ENCODE assay signal across 19 cellular contexts in genomic region chr7:86645676-86646276, GRCh38. TPM values are rescaled to one million over a fixed set of nuclear protein-coding genes. Genes with fewer than 3 reads are reported as not detected.
"Had no signal": no experiment of that assay in that cellular context is flagged by ENCODE, and none has a peak within 500 bp of the region (broad histone marks: within the 10 kb centered on the region; RNA-seq: fewer than 3 reads in every experiment).

No MANE protein-coding gene starts in this region.

- DNase-seq: activated CD4-positive, alpha-beta memory T cell treated with anti-CD3 and anti-CD28 coated beads, Interleukin-2, amount 10 ng/mL, durations not matched to agents 7 days and 5 days; activated T-cell treated with anti-CD3 and anti-CD28 coated beads, Interleukin-2, amount 50 U/mL, for 24 hours; central memory CD4-positive, alpha-beta T cell; effector CD8-positive, alpha-beta T cell; esophagus squamous epithelium; glutamatergic neuron; immature natural killer cell; retina; T-helper 1 cell; uterus had no signal

- H3K9me3 Mint-ChIP-seq: activated CD4-positive, alpha-beta memory T cell treated with anti-CD3 and anti-CD28 coated beads, Interleukin-2, amount 10 ng/mL, durations not matched to agents 7 days and 5 days; activated naive CD4-positive, alpha-beta T cell treated with anti-CD3 and anti-CD28 coated beads, Interleukin-2, amount 50 U/mL, for 24 hours; natural killer cell treated with Interleukin-12 subunit alpha and Interleukin-12 subunit beta and Interleukin-15 and Interleukin-18, amount 100 ng/mL, for 72 hours; stimulated activated effector memory CD8-positive, alpha-beta T cell treated with anti-CD3 and anti-CD28 coated beads, Interleukin-12 subunit alpha, Interleukin-12 subunit beta, amount 100 ng/mL, for 72 hours had no signal

- H3K4me3 Mint-ChIP-seq: activated CD4-positive, alpha-beta memory T cell treated with anti-CD3 and anti-CD28 coated beads, Interleukin-2, amount 10 ng/mL, durations not matched to agents 7 days and 5 days; activated naive CD4-positive, alpha-beta T cell treated with anti-CD3 and anti-CD28 coated beads, Interleukin-2, amount 50 U/mL, for 24 hours; activated T-cell treated with anti-CD3 and anti-CD28 coated beads, Interleukin-2, amount 50 U/mL, for 24 hours; immature natural killer cell; natural killer cell treated with Interleukin-12 subunit alpha and Interleukin-12 subunit beta and Interleukin-15 and Interleukin-18, amount 100 ng/mL, for 72 hours; stimulated activated effector memory CD8-positive, alpha-beta T cell treated with anti-CD3 and anti-CD28 coated beads, Interleukin-12 subunit alpha, Interleukin-12 subunit beta, amount 100 ng/mL, for 72 hours had no signal

- H3K9me3 ChIP-seq: esophagus squamous epithelium, tibial nerve, uterus had no signal

- H3K27me3 ChIP-seq: uterus had no signal

- H3K36me3 ChIP-seq: esophagus squamous epithelium, tibial nerve, uterus had no signal

- H3K27ac ChIP-seq: coronary artery, esophagus squamous epithelium, tibial nerve, uterus had no signal

- H3K4me1 Mint-ChIP-seq: activated CD4-positive, alpha-beta memory T cell treated with anti-CD3 and anti-CD28 coated beads, Interleukin-2, amount 10 ng/mL, durations not matched to agents 7 days and 5 days; activated naive CD4-positive, alpha-beta T cell treated with anti-CD3 and anti-CD28 coated beads, Interleukin-2, amount 50 U/mL, for 24 hours; immature natural killer cell; stimulated activated effector memory CD8-positive, alpha-beta T cell treated with anti-CD3 and anti-CD28 coated beads, Interleukin-12 subunit alpha, Interleukin-12 subunit beta, amount 100 ng/mL, for 72 hours had no signal

- H3K27ac Mint-ChIP-seq: activated CD4-positive, alpha-beta memory T cell treated with anti-CD3 and anti-CD28 coated beads, Interleukin-2, amount 10 ng/mL, durations not matched to agents 7 days and 5 days; activated naive CD4-positive, alpha-beta T cell treated with anti-CD3 and anti-CD28 coated beads, Interleukin-2, amount 50 U/mL, for 24 hours; activated T-cell treated with anti-CD3 and anti-CD28 coated beads, Interleukin-2, amount 50 U/mL, for 24 hours; immature natural killer cell; natural killer cell treated with Interleukin-12 subunit alpha and Interleukin-12 subunit beta and Interleukin-15 and Interleukin-18, amount 100 ng/mL, for 72 hours; stimulated activated effector memory CD8-positive, alpha-beta T cell treated with anti-CD3 and anti-CD28 coated beads, Interleukin-12 subunit alpha, Interleukin-12 subunit beta, amount 100 ng/mL, for 72 hours had no signal

- H3K4me1 ChIP-seq: uterus had no signal

- ATAC-seq: natural killer cell treated with Interleukin-12 subunit alpha and Interleukin-12 subunit beta and Interleukin-15 and Interleukin-18, amount 100 ng/mL, for 72 hours had no signal

- H3K4me3 ChIP-seq: esophagus squamous epithelium, uterus had no signal

- H3K36me3 Mint-ChIP-seq: activated naive CD4-positive, alpha-beta T cell treated with anti-CD3 and anti-CD28 coated beads, Interleukin-2, amount 50 U/mL, for 24 hours; natural killer cell treated with Interleukin-12 subunit alpha and Interleukin-12 subunit beta and Interleukin-15 and Interleukin-18, amount 100 ng/mL, for 72 hours; stimulated activated effector memory CD8-positive, alpha-beta T cell treated with anti-CD3 and anti-CD28 coated beads, Interleukin-12 subunit alpha, Interleukin-12 subunit beta, amount 100 ng/mL, for 72 hours had no signal

RNA-seq across cellular contexts. Expression of gene GRM3, which starts 2.1 kb away (rescaled TPM):
- total RNA-seq: activated CD4-positive, alpha-beta memory T cell treated with anti-CD3 and anti-CD28 coated beads, Interleukin-2, amount 10 ng/mL, durations not matched to agents 7 days and 5 days; endothelial cell of umbilical vein; esophagus squamous epithelium; fibroblast of villous mesenchyme; lower leg skin; mesenteric fat pad; natural killer cell treated with Interleukin-12 subunit alpha and Interleukin-12 subunit beta and Interleukin-15 and Interleukin-18, amount 100 ng/mL, for 72 hours; tibial nerve had no signal
- polyA plus RNA-seq: endothelial cell of umbilical vein, immature natural killer cell had no signal
